8 cellular contexts compared by ENCODE assay signal in the genomic region with DNA sequence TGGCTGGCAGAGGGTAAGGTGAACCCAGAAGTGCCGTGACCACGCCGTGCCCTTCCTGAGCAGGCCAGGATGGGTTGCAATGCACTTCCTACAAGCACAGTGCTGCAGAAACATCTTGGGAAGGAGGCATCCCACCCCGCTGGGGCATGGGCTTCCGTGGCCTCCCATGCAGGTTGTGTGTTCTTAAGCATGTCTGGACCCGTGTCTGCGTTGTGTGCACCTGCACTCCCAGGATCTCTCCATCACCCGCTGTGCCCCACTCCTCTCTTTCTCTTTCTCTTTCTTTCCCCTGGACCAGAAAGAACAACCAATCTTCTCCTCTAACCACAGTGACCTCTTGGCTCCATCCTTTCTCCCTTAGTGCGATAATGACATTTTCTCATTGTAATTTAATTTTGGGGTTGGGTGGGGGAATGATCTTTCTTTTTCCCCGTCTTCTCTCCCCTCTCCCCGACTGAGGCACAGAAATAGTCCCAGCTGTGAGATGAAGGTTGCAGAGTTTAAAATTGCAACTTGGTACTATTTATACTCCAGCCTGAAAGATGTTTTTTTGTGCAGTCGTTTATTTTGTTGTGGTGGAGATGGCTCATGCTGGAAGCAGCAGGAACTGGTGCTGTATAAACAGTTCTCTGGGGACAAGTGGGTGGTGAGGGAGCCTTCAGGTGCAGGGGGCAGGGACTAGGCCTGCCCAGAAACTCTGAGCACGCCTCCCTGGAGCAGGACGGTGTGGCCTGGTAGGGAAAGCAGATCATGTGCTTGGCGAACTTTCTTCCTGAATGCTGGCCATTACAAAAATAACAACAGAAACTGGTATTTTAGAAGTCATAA. TPM values are rescaled to one million over a fixed set of nuclear protein-coding genes. Genes with fewer than 3 reads are reported as not detected.
DNase-seq lines count a peak whose midpoint lies in the region; ATAC-seq, FAIRE-seq and TF ChIP-seq lines count a peak whose summit lies in the region.

No MANE protein-coding gene starts in this region.

- H3K36me3 Mint-ChIP-seq in Caco-2 (ENCODE audit: insufficient read depth, unreplicated experiment) = peaks cover 6% of the 10 kb centered on the region

- 68 to 73% methylated on average over 15 of the region's 15 CpGs for WGBS in pancreas, 2 donors

- H3K4me1 ChIP-seq in Caco-2 (peaks cover 5% of the 10 kb centered on the region; the same call in 1 of the 2 replicates), pancreas (peaks cover 0 to 3% (median 0%) of the 10 kb centered on the region in 3 donors)

- peak; percentile 42 for DNase-seq in RPMI8226
- DNase-seq in kidney tubule cell (ENCODE audit: low spot score) = peak; percentile 72
- no peak for DNase-seq in superior temporal gyrus (ENCODE audit: extremely low spot score)
- DNase-seq in Caco-2 = no peak
- DNase-seq in pancreas = no peak

- no peak overlapping the region for H3K4me3 Mint-ChIP-seq in Caco-2 (ENCODE audit: unreplicated experiment)

- intact Hi-C loops in Caco-2 (cut with micrococcal nuclease; ENCODE audit: unreplicated experiment) = no loop called here
- intact Hi-C loops in pancreas (cut with DNase I) = no loop called here

- H3K27ac ChIP-seq in pancreas = no peak overlapping the region

- ATAC-seq in GM18499 (IDR thresholded peaks at IDR 0.05; ENCODE audit: insufficient read depth, unreplicated experiment) = peak; percentile 27
- peak; percentile 43 for ATAC-seq in HG02642 (IDR thresholded peaks at IDR 0.05; ENCODE audit: poor library complexity, unreplicated experiment)
- no peak for ATAC-seq in GM18907 (IDR thresholded peaks at IDR 0.05; ENCODE audit: unreplicated experiment)
- ATAC-seq in pancreas = no peak

- H3K4me3 ChIP-seq in Caco-2 (ENCODE audit: low read depth, low read length) = no peak overlapping the region
- no peak overlapping the region for H3K4me3 ChIP-seq in pancreas

- BruUV-seq in Caco-2 (replicated peaks; lab: Mats Ljungman, UMichigan) = no TSS peak

- TF ChIP-seq CTCF in Caco-2 (IDR thresholded peaks at IDR 0.05; ENCODE audit: insufficient read depth in 1 of 2, low read depth in 1 of 2, low read length in 1 of 2, severe bottlenecking in 1 of 2, unreplicated experiment in 1 of 2) (no peak), pancreas (IDR thresholded peaks at IDR 0.05) (no peak)

- H3K9me3 Mint-ChIP-seq in Caco-2 (ENCODE audit: unreplicated experiment) = no peaks in the 10 kb centered on the region

- H3K4me1 Mint-ChIP-seq in Caco-2 (ENCODE audit: low read depth, unreplicated experiment) = peaks cover 15% of the 10 kb centered on the region

- no peak for FAIRE-seq in pancreas (lab: Jason Lieb, UNC)

- H3K9me3 ChIP-seq in Caco-2 = no peaks in the 10 kb centered on the region
- no peaks in the 10 kb centered on the region for H3K9me3 ChIP-seq in pancreas

- H3K27me3 ChIP-seq in Caco-2 (replicated peaks; ENCODE audit: control insufficient read depth, insufficient read depth, low read length) = no peaks in the 10 kb centered on the region
- H3K27me3 ChIP-seq in pancreas = no peaks in the 10 kb centered on the region

- H3K36me3 ChIP-seq in Caco-2 (ENCODE audit: control insufficient read depth, insufficient read depth, low read length) (no peaks in the 10 kb centered on the region), pancreas (no peaks in the 10 kb centered on the region)

- H3K27me3 Mint-ChIP-seq in Caco-2 (ENCODE audit: insufficient read depth, unreplicated experiment) = no peaks in the 10 kb centered on the region

- POLR2A ChIA-PET in Caco-2 (lab: Charles Lee) = interaction anchor here (0.6 kb wide), 1 partner anchor 53 kb away, joined by 5 read pairs; no protein-coding TSS in a partner anchor

- no peak overlapping the region for H3K27ac Mint-ChIP-seq in Caco-2 (ENCODE audit: unreplicated experiment)

- CTCF ChIA-PET in Caco-2 (lab: Charles Lee) = interaction anchor here (1.4 kb wide), 1 partner anchor 114 kb away, joined by 3 read pairs; no protein-coding TSS in a partner anchor

RNA-seq across cellular contexts. Expression of a gene that starts 20.5 kb away (rescaled TPM):
- total RNA-seq in Caco-2 (2022) = 23.1 and 29.9 TPM in 2 replicates
- 1 to 10 TPM in 5 of 6 donors, under 1 TPM in 1; 0.85 to 1.9 (median 1.7) TPM for total RNA-seq in pancreas
- 1 to 10 TPM; 2.0 to 4.8 TPM for polyA plus RNA-seq in pancreas

Comparison
In these comparisons a context has a peak if more than half of its experiments do, and no peak if none do; other contexts are left out.
1. ATAC-seq: peak in GM18499 (single experiment) and HG02642 (single experiment); none in GM18907 (single experiment) and pancreas (0 of 4).
2. DNase-seq: peak in RPMI8226 (single experiment) and kidney tubule cell (single experiment); none in superior temporal gyrus (single experiment), Caco-2 (0 of 2) and pancreas (0 of 6).